8 cellular contexts compared by ENCODE assay signal in the genomic region with DNA sequence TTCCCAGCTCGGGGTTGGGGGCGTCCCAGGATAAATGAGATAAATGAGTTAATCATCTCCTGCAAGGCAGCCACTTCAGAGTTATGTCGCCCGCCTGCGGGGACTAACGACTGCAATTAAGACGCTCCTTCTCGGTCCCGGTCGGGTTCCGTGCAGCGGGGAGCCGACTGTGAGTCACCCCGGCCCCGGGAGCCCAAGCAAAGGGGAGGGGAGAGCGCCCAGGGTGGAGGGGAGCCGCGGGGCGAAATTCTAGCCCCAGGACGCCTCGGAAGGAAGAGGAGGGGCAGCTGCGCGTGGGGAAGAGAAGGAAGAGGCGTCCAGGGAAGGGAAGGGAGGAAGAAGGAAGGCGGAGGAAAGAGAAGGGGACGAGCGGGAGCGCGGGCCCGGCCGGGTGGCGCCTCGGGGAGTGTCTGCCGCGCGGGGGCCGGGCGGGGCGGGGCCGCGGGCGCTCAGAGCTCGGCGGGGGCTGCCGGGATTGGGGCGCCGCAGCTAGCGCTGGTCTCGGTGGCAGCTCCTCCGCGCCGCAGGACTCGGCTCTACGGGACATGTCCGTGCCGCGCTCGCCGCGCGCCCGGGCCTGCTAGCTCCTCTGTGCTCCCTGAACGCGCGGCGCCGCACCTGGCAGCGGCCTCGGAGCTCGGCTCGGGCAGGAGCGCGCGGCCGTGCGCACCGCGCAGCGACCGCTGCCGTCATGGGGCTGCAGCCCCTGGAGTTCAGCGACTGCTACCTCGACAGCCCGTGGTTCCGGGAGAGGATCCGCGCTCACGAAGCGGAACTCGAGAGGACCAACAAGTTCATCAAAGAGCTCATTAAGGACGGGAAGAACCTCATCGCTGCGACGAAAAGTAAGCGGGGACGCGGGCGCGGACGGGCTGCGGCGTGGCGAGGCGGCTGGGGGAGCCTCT.
DNase-seq lines count a peak whose midpoint lies in the region; ATAC-seq and TF ChIP-seq lines count a peak whose summit lies in the region.

A gene with protein sequence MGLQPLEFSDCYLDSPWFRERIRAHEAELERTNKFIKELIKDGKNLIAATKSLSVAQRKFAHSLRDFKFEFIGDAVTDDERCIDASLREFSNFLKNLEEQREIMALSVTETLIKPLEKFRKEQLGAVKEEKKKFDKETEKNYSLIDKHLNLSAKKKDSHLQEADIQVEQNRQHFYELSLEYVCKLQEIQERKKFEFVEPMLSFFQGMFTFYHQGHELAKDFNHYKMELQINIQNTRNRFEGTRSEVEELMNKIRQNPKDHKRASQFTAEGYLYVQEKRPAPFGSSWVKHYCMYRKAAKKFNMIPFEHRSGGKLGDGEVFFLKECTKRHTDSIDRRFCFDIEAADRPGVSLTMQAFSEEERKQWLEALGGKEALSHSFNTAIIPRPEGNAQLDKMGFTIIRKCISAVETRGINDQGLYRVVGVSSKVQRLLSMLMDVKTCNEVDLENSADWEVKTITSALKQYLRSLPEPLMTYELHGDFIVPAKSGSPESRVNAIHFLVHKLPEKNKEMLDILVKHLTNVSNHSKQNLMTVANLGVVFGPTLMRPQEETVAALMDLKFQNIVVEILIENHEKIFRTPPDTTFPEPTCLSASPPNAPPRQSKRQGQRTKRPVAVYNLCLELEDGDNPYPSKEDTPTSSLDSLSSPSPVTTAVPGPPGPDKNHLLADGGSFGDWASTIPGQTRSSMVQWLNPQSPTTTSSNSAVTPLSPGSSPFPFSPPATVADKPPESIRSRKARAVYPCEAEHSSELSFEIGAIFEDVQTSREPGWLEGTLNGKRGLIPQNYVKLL (plus strand): TSS at position 478 of the 905 bp plus-strand sequence. CDS start 214 bp downstream, at position 692.

- H3K27ac ChIP-seq in 22Rv1 (no peak within 1 kb of the TSS), muscle layer of colon (ENCODE audit: low read depth, low read length) (peak within 1 kb of the TSS; percentile 98)

- H3K27me3 ChIP-seq in muscle layer of colon (ENCODE audit: control insufficient read depth in 1 of 2, insufficient read depth in 2 of 2, low read length in 2 of 2): no peaks in the 10 kb centered on the region

- peak; percentile 4; the same call in 1 of the 2 replicates for TF ChIP-seq CTCF in 22Rv1 (IDR thresholded peaks at IDR 0.05)

- peak within 1 kb of the TSS; percentile 89 to 95 for H3K4me3 ChIP-seq in muscle layer of colon (ENCODE audit: low read depth in 1 of 2, low read length in 2 of 2)

- peak within 1 kb of the TSS; percentile 92 for H3K9ac ChIP-seq in muscle layer of colon (ENCODE audit: low read length)

- no peaks in the 10 kb centered on the region for H3K9me3 ChIP-seq in muscle layer of colon (ENCODE audit: low read length)

- peak; percentile 69 for ATAC-seq in GM18505 (IDR thresholded peaks at IDR 0.05; ENCODE audit: unreplicated experiment)
- ATAC-seq in HG02970 (IDR thresholded peaks at IDR 0.05; ENCODE audit: low FRiP score, unreplicated experiment): peak; percentile 57

- peak; percentile 53 to 61 for DNase-seq in NOMO-1 (lab: John Stamatoyannopoulos, UW; ENCODE audit: unreplicated experiment in 2 of 2)
- DNase-seq in activated T-cell treated with anti-CD3 and anti-CD28 coated beads for 24 hours (ENCODE audit: low read depth): peak; percentile 58
- DNase-seq in epidermal melanocyte (ENCODE audit: insufficient read length, low spot score): peak; percentile 53
- DNase-seq in stimulated activated CD8-positive, alpha-beta memory T cell treated with anti-CD3 and anti-CD28 coated beads, Interleukin-7, amount 100 ng/mL, for 24 hours (ENCODE audit: low read depth): peak; percentile 33

- no peaks in the 10 kb centered on the region for H3K36me3 ChIP-seq in muscle layer of colon (ENCODE audit: insufficient read depth, low read length)

- TF ChIP-seq POLR2A in GM18505 (IDR thresholded peaks at IDR 0.05; ENCODE audit: borderline replicate concordance, extremely low read depth, insufficient read depth, insufficient read length): peak; percentile 69

- H3K4me1 ChIP-seq in muscle layer of colon (ENCODE audit: insufficient read depth, low read length): peaks cover 27% of the 10 kb centered on the region
